21 cellular contexts compared by ENCODE assay signal in genomic region chr1:221239911-221240310, GRCh38.
"Had no signal": no experiment of that assay in that cellular context is flagged by ENCODE, and none has a peak within 500 bp of the region (broad histone marks: within the 10 kb centered on the region; RNA-seq: fewer than 3 reads in every experiment).

No MANE protein-coding gene starts in this region.

- ATAC-seq: activated CD4-positive, alpha-beta T cell treated with anti-CD3 and anti-CD28 coated beads for 36 hours; effector memory CD8-positive, alpha-beta T cell; left lobe of liver; stimulated activated naive CD8-positive, alpha-beta T cell treated with anti-CD3 and anti-CD28 coated beads, Interleukin-15, amount 100 ng/mL, for 72 hours; WTC11 had no signal

- H3K27ac ChIP-seq: prostate gland, right atrium auricular region, skin epidermis, suprapubic skin, vagina had no signal

- DNase-seq: activated CD4-positive, alpha-beta T cell treated with anti-CD3 and anti-CD28 coated beads for 36 hours; activated CD4-positive, alpha-beta T cell treated with anti-CD3 and anti-CD28 coated beads, Interleukin-2, amount 50 U/mL, for 48 hours; activated gamma-delta T cell treated with Interleukin-2 at 50 U/mL for 16 hours; activated T-cell treated with anti-CD3 and anti-CD28 coated beads for 4 hours; amniotic stem cell; effector memory CD8-positive, alpha-beta T cell; foreskin melanocyte; glutamatergic neuron; hippocampal formation; islet precursor cell; midbrain; stimulated activated naive CD8-positive, alpha-beta T cell treated with anti-CD3 and anti-CD28 coated beads, Interleukin-15, amount 100 ng/mL, for 72 hours; transverse colon had no signal

- H3K9me3 ChIP-seq: prostate gland, right atrium auricular region, suprapubic skin, transverse colon, vagina had no signal

- H3K27me3 ChIP-seq: right atrium auricular region, suprapubic skin, transverse colon, vagina had no signal

- FAIRE-seq: TTC549 had no signal

- H3K4me1 ChIP-seq: prostate gland, suprapubic skin, vagina had no signal

- H3K4me3 ChIP-seq: prostate gland, right atrium auricular region, skin epidermis, suprapubic skin, transverse colon, vagina had no signal

- H3K36me3 ChIP-seq: prostate gland, right atrium auricular region, suprapubic skin, transverse colon, vagina had no signal
